Comparison of ENCODE assay signal across 1 cellular context in the genomic region with DNA sequence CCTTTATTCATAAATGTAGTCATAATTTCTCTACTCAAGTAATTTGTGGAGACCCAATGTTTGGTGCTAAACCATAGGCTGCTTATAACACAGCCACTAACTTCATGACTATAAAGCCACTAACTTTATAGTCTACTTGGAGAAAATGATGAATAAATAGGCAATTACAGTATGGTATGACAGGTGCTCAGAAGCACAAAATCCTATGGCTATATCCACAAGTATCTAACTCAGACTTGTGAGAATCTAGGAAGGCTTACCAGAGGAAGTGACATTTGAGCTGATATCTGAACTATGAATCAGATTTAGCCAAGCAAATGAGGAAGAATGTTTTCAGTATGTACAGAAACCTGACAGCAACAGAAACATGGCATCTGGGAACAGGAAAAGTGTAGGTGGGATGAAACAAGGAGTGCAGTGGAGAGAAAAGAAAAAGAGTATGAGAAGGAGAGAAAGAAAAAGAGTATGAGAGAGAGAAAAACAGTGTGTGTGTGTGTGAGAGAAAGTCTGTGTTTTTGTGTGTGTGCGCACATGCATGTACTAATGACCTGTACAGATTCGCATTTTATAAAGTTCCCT.
TF ChIP-seq lines count a peak whose summit lies in the region.

No MANE protein-coding gene starts in this region.

TF ChIP-seq in HCT116, 20 proteins besides CTCF, POLR2A, EP300 and RAD21 (continued from another document):
- TF ChIP-seq, protein P1, sequence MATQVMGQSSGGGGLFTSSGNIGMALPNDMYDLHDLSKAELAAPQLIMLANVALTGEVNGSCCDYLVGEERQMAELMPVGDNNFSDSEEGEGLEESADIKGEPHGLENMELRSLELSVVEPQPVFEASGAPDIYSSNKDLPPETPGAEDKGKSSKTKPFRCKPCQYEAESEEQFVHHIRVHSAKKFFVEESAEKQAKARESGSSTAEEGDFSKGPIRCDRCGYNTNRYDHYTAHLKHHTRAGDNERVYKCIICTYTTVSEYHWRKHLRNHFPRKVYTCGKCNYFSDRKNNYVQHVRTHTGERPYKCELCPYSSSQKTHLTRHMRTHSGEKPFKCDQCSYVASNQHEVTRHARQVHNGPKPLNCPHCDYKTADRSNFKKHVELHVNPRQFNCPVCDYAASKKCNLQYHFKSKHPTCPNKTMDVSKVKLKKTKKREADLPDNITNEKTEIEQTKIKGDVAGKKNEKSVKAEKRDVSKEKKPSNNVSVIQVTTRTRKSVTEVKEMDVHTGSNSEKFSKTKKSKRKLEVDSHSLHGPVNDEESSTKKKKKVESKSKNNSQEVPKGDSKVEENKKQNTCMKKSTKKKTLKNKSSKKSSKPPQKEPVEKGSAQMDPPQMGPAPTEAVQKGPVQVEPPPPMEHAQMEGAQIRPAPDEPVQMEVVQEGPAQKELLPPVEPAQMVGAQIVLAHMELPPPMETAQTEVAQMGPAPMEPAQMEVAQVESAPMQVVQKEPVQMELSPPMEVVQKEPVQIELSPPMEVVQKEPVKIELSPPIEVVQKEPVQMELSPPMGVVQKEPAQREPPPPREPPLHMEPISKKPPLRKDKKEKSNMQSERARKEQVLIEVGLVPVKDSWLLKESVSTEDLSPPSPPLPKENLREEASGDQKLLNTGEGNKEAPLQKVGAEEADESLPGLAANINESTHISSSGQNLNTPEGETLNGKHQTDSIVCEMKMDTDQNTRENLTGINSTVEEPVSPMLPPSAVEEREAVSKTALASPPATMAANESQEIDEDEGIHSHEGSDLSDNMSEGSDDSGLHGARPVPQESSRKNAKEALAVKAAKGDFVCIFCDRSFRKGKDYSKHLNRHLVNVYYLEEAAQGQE (IDR thresholded peaks at IDR 0.05; ENCODE audit: low read depth): no peak
- TF ChIP-seq FOSL1 (IDR thresholded peaks at IDR 0.05; ENCODE audit: low read depth) (no peak), ZFX (IDR thresholded peaks at IDR 0.05) (no peak), SP1 (IDR thresholded peaks at IDR 0.05; ENCODE audit: low read depth) (no peak), EZH2phosphoT487 (IDR thresholded peaks at IDR 0.05; ENCODE audit: borderline replicate concordance) (no peak), ELF1 (IDR thresholded peaks at IDR 0.05; ENCODE audit: borderline replicate concordance, low read depth) (no peak), YY1 (IDR thresholded peaks at IDR 0.05; ENCODE audit: extremely low read depth, insufficient replicate concordance, low read depth, low read length) (no peak), POLR2AphosphoS5 (IDR thresholded peaks at IDR 0.05; ENCODE audit: low read depth, low read length) (no peak), EZH2 (IDR thresholded peaks at IDR 0.05) (no peak)
- TF ChIP-seq, protein P2, sequence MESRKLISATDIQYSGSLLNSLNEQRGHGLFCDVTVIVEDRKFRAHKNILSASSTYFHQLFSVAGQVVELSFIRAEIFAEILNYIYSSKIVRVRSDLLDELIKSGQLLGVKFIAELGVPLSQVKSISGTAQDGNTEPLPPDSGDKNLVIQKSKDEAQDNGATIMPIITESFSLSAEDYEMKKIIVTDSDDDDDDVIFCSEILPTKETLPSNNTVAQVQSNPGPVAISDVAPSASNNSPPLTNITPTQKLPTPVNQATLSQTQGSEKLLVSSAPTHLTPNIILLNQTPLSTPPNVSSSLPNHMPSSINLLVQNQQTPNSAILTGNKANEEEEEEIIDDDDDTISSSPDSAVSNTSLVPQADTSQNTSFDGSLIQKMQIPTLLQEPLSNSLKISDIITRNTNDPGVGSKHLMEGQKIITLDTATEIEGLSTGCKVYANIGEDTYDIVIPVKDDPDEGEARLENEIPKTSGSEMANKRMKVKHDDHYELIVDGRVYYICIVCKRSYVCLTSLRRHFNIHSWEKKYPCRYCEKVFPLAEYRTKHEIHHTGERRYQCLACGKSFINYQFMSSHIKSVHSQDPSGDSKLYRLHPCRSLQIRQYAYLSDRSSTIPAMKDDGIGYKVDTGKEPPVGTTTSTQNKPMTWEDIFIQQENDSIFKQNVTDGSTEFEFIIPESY (IDR thresholded peaks at IDR 0.05; ENCODE audit: extremely low read depth, insufficient replicate concordance, low read length): no peak
